ENCODE assay signal across 1 cellular context in the genomic region with DNA sequence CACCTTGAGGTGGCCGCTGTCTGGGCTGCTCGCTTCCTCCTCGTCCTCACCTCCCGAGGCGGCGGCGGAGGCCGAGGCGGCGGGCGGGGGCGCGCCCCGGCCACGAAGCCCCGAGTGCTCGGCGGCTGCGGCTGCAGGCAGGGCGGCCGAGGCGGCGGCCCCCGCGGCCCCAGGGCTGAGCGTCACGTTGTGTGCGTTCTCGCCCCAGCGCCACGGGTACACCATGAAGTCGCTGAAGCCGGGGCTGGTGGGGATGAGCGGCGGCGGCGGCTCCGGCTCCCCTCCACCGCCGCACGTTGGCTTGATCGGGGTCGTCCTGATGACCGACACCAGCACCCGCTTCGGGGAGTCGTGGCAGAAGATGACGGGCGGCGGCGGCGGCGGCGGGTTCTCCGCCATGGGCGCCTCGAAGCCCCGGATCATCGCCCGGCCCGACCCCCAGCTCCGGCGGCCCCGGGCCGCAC.
TF ChIP-seq lines count a peak whose summit lies in the region.

No MANE protein-coding gene starts in this region.

TF ChIP-seq in H1, 55 proteins besides CTCF, POLR2A, EP300 and RAD21:
- TF ChIP-seq CBX8 (IDR thresholded peaks at IDR 0.05; ENCODE audit: borderline replicate concordance, low read depth, low read length) (no peak), TAF1 (IDR thresholded peaks at IDR 0.05; ENCODE audit: low read depth, low read length) (no peak), NANOG (IDR thresholded peaks at IDR 0.05; ENCODE audit: insufficient read depth, low read depth, low read length, poor library complexity, severe bottlenecking) (no peak), CTBP2 (IDR thresholded peaks at IDR 0.05; ENCODE audit: borderline replicate concordance, insufficient read depth, insufficient read length, low read length) (no peak), RBBP5 (IDR thresholded peaks at IDR 0.05; ENCODE audit: borderline replicate concordance, low read depth, low read length) (no peak; the same call in 1 of the 2 replicates), GABPA (IDR thresholded peaks at IDR 0.05; ENCODE audit: borderline replicate concordance, insufficient read depth, low read length) (no peak), CEBPB (IDR thresholded peaks at IDR 0.05; ENCODE audit: low read depth, low read length) (no peak), SUZ12 (IDR thresholded peaks at IDR 0.05; ENCODE audit: low read length) (no peak), POU5F1 (IDR thresholded peaks at IDR 0.05; ENCODE audit: low read depth, low read length) (no peak), HDAC6 (IDR thresholded peaks at IDR 0.05; ENCODE audit: low read depth, low read length) (no peak), JUN (IDR thresholded peaks at IDR 0.05; ENCODE audit: low read depth, low read length) (no peak), POLR2AphosphoS5 (IDR thresholded peaks at IDR 0.05; ENCODE audit: low read depth, low read length) (no peak), ASH2L (IDR thresholded peaks at IDR 0.05; ENCODE audit: low read length) (no peak), SIN3A (conservative IDR thresholded peaks at IDR 0.05 in 1 of 2, IDR thresholded peaks at IDR 0.05 in 1 of 2; ENCODE audit: low read depth in 1 of 2, low read length in 2 of 2) (no peak), RXRA (IDR thresholded peaks at IDR 0.05; ENCODE audit: insufficient read depth, low read depth, low read length) (no peak), NRF1 (IDR thresholded peaks at IDR 0.05; ENCODE audit: low read depth, low read length) (no peak), KDM4A (IDR thresholded peaks at IDR 0.05; ENCODE audit: low read depth, low read length, severe bottlenecking) (no peak), PHF8 (conservative IDR thresholded peaks at IDR 0.05; ENCODE audit: low read depth, low read length) (no peak)
- TF ChIP-seq, protein P1, sequence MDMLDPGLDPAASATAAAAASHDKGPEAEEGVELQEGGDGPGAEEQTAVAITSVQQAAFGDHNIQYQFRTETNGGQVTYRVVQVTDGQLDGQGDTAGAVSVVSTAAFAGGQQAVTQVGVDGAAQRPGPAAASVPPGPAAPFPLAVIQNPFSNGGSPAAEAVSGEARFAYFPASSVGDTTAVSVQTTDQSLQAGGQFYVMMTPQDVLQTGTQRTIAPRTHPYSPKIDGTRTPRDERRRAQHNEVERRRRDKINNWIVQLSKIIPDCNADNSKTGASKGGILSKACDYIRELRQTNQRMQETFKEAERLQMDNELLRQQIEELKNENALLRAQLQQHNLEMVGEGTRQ (IDR thresholded peaks at IDR 0.05; ENCODE audit: low read length): no peak
